ENCODE assay signal across 19 cellular contexts in genomic region chr4:67785528-67785927, GRCh38. TPM values are rescaled to one million over a fixed set of nuclear protein-coding genes. Genes with fewer than 3 reads are reported as not detected.
"Had no signal": no experiment of that assay in that cellular context is flagged by ENCODE, and none has a peak within 500 bp of the region (broad histone marks: within the 10 kb centered on the region; RNA-seq: fewer than 3 reads in every experiment).

No MANE protein-coding gene starts in this region.

- H3K4me2 ChIP-seq: hepatocyte had no signal

- H3K27ac ChIP-seq: hepatocyte, ovary, psoas muscle, skin epidermis, stomach had no signal

- H3K27me3 ChIP-seq: hepatocyte, ovary, stomach had no signal

- ATAC-seq: activated T-cell treated with anti-CD3 and anti-CD28 coated beads, Interleukin-2, amount 50 U/mL, for 4 hours; naive thymus-derived CD8-positive, alpha-beta T cell; psoas muscle; right cardiac atrium had no signal

- DNase-seq: activated CD4-positive, alpha-beta T cell treated with anti-CD3 and anti-CD28 coated beads, Interleukin-2, amount 50 U/mL, for 1 hour; activated CD8-positive, alpha-beta memory T cell treated with anti-CD3 and anti-CD28 coated beads, Interleukin-2, amount 50 U/mL, for 4 hours; activated effector memory CD4-positive, alpha-beta T cell treated with anti-CD3 and anti-CD28 coated beads, Interleukin-2, amount 50 U/mL, for 16 hours; activated naive CD4-positive, alpha-beta T cell treated with anti-CD3 and anti-CD28 coated beads, Interleukin-2, amount 50 U/mL, for 16 hours; activated T-cell treated with anti-CD3 and anti-CD28 coated beads, Interleukin-2, amount 50 U/mL, for 4 hours; aorta; cortex of kidney; mesendoderm; naive thymus-derived CD8-positive, alpha-beta T cell; ovary; psoas muscle; right cardiac atrium; stimulated activated CD4-positive, alpha-beta T cell treated with anti-CD3 and anti-CD28 coated beads, Interleukin-15, amount 100 ng/mL, for 24 hours; stimulated activated CD4-positive, alpha-beta T cell treated with anti-CD3 and anti-CD28 coated beads, Interleukin-2, amount 100 ng/mL, for 48 hours; stomach had no signal

- H3K36me3 ChIP-seq: ovary, stomach had no signal

- H3K79me2 ChIP-seq: hepatocyte had no signal

- H3K9me3 ChIP-seq: ovary, psoas muscle, stomach had no signal

- H3K4me3 ChIP-seq: hepatocyte, ovary, psoas muscle, skin epidermis, stomach had no signal

- H3K4me1 ChIP-seq: psoas muscle, stomach had no signal

- H2AFZ ChIP-seq: hepatocyte had no signal

RNA-seq across cellular contexts. Expression of gene GNRHR, which starts 31.3 kb away (rescaled TPM):
- total RNA-seq: activated T-cell treated with anti-CD3 and anti-CD28 coated beads, Interleukin-2, amount 50 U/mL, for 4 hours; aorta; glomerular endothelial cell; hepatocyte; lower leg skin; naive thymus-derived CD8-positive, alpha-beta T cell; psoas muscle; right cardiac atrium; stomach had no signal
- polyA plus RNA-seq: aorta; hepatocyte; naive thymus-derived CD8-positive, alpha-beta T cell; psoas muscle; right cardiac atrium; stomach had no signal
